Comparison of ENCODE assay signal across 8 cellular contexts in the genomic region with DNA sequence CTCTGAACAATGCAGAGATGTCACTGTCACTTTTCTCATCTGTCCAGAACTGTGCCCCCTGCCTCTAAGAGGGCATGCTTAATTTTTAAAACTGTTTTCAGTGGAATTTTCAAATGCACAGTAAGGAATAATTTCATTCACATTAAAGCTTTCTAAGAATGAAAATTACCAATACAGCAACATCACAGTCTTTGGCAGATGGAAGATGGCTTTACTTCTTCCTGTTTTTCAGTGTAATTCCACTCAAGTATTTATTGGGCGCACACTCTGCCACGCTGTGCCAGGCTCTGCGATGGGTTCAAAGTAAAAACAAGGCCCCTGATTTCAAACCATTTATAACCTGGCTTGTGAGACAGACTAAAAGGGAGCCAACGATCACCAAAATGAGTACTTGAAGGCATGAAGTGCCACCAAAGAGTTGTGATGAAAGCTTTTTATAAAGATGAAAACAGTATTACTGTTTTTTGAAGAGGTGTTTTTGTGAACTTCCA. TPM values are rescaled to one million over a fixed set of nuclear protein-coding genes. Genes with fewer than 3 reads are reported as not detected.
DNase-seq lines count a peak whose midpoint lies in the region; ATAC-seq and TF ChIP-seq lines count a peak whose summit lies in the region.

No MANE protein-coding gene starts in this region.

- peaks cover 50% of the 10 kb centered on the region for H3K4me1 Mint-ChIP-seq in nephron progenitor cell

- H3K4me3 Mint-ChIP-seq in nephron progenitor cell, result peak overlapping the region; percentile 97

- no peaks in the 10 kb centered on the region for H3K9me3 Mint-ChIP-seq in nephron progenitor cell

- H3K27ac Mint-ChIP-seq in nephron progenitor cell, result peak overlapping the region; percentile 89

- H3K27me3 Mint-ChIP-seq in nephron progenitor cell (ENCODE audit: low read depth, poor library complexity), result peaks cover 15% of the 10 kb centered on the region

- H3K36me3 Mint-ChIP-seq in nephron progenitor cell (ENCODE audit: low read depth), result peaks cover under 1% of the 10 kb centered on the region

- no peak for TF ChIP-seq CTCF in nephron progenitor cell (IDR thresholded peaks at IDR 0.05)

- DNase-seq in CD1c-positive myeloid dendritic cell (ENCODE audit: extremely low spot score) (peak; percentile 6), MV-4-11 (lab: John Stamatoyannopoulos, UW) (peak; percentile 48), cerebellum (ENCODE audit: low spot score) (peak; percentile 19), nephron progenitor cell (no peak), NCI-H1092 treated with DMSO at 0.1 percent for 48 hours (lab: John Stamatoyannopoulos, UW) (no peak), SIG-M5 (lab: John Stamatoyannopoulos, UW) (no peak)
- no peak for DNase-seq in activated CD4-positive, alpha-beta T cell treated with anti-CD3 and anti-CD28 coated beads, Interleukin-2, amount 50 U/mL, for 1 hour

- no peak for ATAC-seq in GM21529 (IDR thresholded peaks at IDR 0.05; ENCODE audit: unreplicated experiment)

RNA-seq across cellular contexts. Expression of gene TOP2B, which starts 1.0 kb away (rescaled TPM):
- 274 TPM for total RNA-seq in cerebellum

Comparison
In these comparisons a context has a peak if more than half of its experiments do, and no peak if none do; other contexts are left out.
1. DNase-seq: peak in CD1c-positive myeloid dendritic cell (single experiment), MV-4-11 (single experiment) and cerebellum (single experiment); none in nephron progenitor cell (single experiment), NCI-H1092 treated with DMSO at 0.1 percent for 48 hours (single experiment), SIG-M5 (single experiment) and activated CD4-positive, alpha-beta T cell treated with anti-CD3 and anti-CD28 coated beads, Interleukin-2, amount 50 U/mL, for 1 hour (single experiment).